1 cellular context compared by ENCODE assay signal in genomic region chr10:122298598-122299301, GRCh38.
TF ChIP-seq lines count a peak whose summit lies in the region.

No MANE protein-coding gene starts in this region.

TF ChIP-seq in HEK293, 187 proteins besides CTCF, POLR2A, EP300 and RAD21 (continued from another document):
- TF ChIP-seq PRDM2 (tag by site-specific recombination; IDR thresholded peaks at IDR 0.05; ENCODE audit: borderline replicate concordance) (no peak), ZBTB10 (tag by site-specific recombination; IDR thresholded peaks at IDR 0.05) (no peak), SP2 (tag by site-specific recombination; IDR thresholded peaks at IDR 0.05) (no peak), ZNF423 (tag by site-specific recombination; IDR thresholded peaks at IDR 0.05) (no peak), KLF7 (tag by site-specific recombination; IDR thresholded peaks at IDR 0.05; ENCODE audit: borderline replicate concordance) (no peak), KLF9 (tag by site-specific recombination; IDR thresholded peaks at IDR 0.05; ENCODE audit: low read depth) (no peak), ZNF404 (tag by site-specific recombination; IDR thresholded peaks at IDR 0.05) (no peak), ZNF600 (tag by site-specific recombination; IDR thresholded peaks at IDR 0.05) (no peak), ZNF521 (tag by site-specific recombination; IDR thresholded peaks at IDR 0.05) (no peak), ZNF791 (tag by site-specific recombination; IDR thresholded peaks at IDR 0.05) (no peak), ZBTB17 (tag by site-specific recombination; IDR thresholded peaks at IDR 0.05) (no peak), ZIC2 (tag by site-specific recombination; IDR thresholded peaks at IDR 0.05) (no peak), ZNF585B (tag by site-specific recombination; IDR thresholded peaks at IDR 0.05) (no peak), ZNF18 (tag by site-specific recombination; IDR thresholded peaks at IDR 0.05) (no peak), GLI4 (tag by site-specific recombination; IDR thresholded peaks at IDR 0.05) (no peak), ZSCAN23 (tag by site-specific recombination; IDR thresholded peaks at IDR 0.05) (no peak), ZNF837 (tag by site-specific recombination; IDR thresholded peaks at IDR 0.05) (no peak), OVOL3 (tag by site-specific recombination; IDR thresholded peaks at IDR 0.05) (no peak), ZNF211 (tag by site-specific recombination; IDR thresholded peaks at IDR 0.05; ENCODE audit: low read depth) (no peak), ZNF747 (tag by site-specific recombination; IDR thresholded peaks at IDR 0.05) (no peak), ZNF350 (tag by site-specific recombination; IDR thresholded peaks at IDR 0.05) (no peak), ZNF155 (tag by site-specific recombination; IDR thresholded peaks at IDR 0.05) (no peak), ZNF571 (tag by site-specific recombination; IDR thresholded peaks at IDR 0.05) (no peak), KLF17 (tag by site-specific recombination; IDR thresholded peaks at IDR 0.05) (no peak), ATF2 (tag by site-specific recombination; IDR thresholded peaks at IDR 0.05; ENCODE audit: low read depth) (no peak), PBX3 (CRISPR knock-in tag; IDR thresholded peaks at IDR 0.05) (no peak), ZEB2 (tag by site-specific recombination; IDR thresholded peaks at IDR 0.05) (0 out of 2 replicates have a peak, but pooled peaks have one; percentile 13), ZNF133 (tag by site-specific recombination; IDR thresholded peaks at IDR 0.05) (no peak), ZNF629 (tag by site-specific recombination; IDR thresholded peaks at IDR 0.05) (no peak), PRDM4 (tag by site-specific recombination; IDR thresholded peaks at IDR 0.05) (no peak), ZNF518A (tag by site-specific recombination; conservative IDR thresholded peaks at IDR 0.05; ENCODE audit: low read depth) (no peak), ZNF426 (tag by site-specific recombination; IDR thresholded peaks at IDR 0.05) (no peak), ZBTB1 (tag by site-specific recombination; IDR thresholded peaks at IDR 0.05) (no peak), ZNF704 (tag by site-specific recombination; IDR thresholded peaks at IDR 0.05) (no peak)
